9 cellular contexts compared by ENCODE assay signal in the genomic region with DNA sequence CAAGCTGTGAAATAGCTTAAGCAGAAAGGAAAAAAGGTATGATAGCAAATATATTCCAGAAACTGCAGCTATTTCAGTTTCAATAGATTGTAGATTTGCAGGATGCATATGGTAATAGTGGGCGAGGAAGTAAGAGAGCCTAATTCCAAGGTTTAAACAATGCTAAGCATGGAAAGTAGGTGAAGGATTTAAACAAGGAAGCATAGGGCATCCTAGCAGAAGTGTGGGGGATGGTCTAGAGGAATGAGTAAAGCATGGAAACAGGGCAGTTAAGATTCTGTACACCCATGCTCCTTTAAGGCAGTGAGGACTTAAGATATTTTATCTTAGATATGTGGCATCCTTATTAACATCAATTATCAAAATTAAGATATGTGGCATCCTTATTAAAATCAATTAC. TPM values are rescaled to one million over a fixed set of nuclear protein-coding genes. Genes with fewer than 3 reads are reported as not detected.
DNase-seq lines count a peak whose midpoint lies in the region; ATAC-seq, FAIRE-seq and TF ChIP-seq lines count a peak whose summit lies in the region.
"Had no signal": no experiment of that assay in that cellular context is flagged by ENCODE, and none has a peak within 500 bp of the region (broad histone marks: within the 10 kb centered on the region; RNA-seq: fewer than 3 reads in every experiment).

No MANE protein-coding gene starts in this region.

- CTCF ChIA-PET in H1 (lab: Charles Lee; ENCODE audit: partially characterized antibody): interaction anchor here (1.4 to 2.0 kb wide), 4 partner anchors 244 to 366 kb away, joined by 4 to 8 read pairs (median 7); no protein-coding TSS in a partner anchor

- FAIRE-seq in H1 (lab: Jason Lieb, UNC): no peak

- H3K27me3 ChIP-seq in OCI-LY1 (ENCODE audit: insufficient read depth, low read length) (no peaks in the 10 kb centered on the region), H1 (replicated peaks in 1 of 4; ENCODE audit: control insufficient read depth in 3 of 4, extremely low read depth in 1 of 4, insufficient read depth in 3 of 4, low read length in 3 of 4) (no peaks in the 10 kb centered on the region), neutrophil (no peaks in the 10 kb centered on the region)

- H4K20me1 ChIP-seq in OCI-LY1 (ENCODE audit: insufficient read depth, low read length) (0 out of 2 replicates have a peak, but pooled peaks cover 9% of the 10 kb centered on the region), H1 (replicated peaks in 1 of 2; ENCODE audit: control insufficient read depth in 1 of 2, insufficient read depth in 2 of 2, low read length in 2 of 2) (peaks cover 14 to 20% of the 10 kb centered on the region in 2 experiments)

- H3K79me2 ChIP-seq in OCI-LY1 (ENCODE audit: insufficient read depth, low read length) (peaks cover 59% of the 10 kb centered on the region), H1 (ENCODE audit: control insufficient read depth in 1 of 2, insufficient read depth in 2 of 2, low read length in 2 of 2) (peaks cover 42 to 74% of the 10 kb centered on the region in 2 experiments)

- H2BK120ac ChIP-seq in H1 (replicated peaks; ENCODE audit: low read depth, low read length): no peak overlapping the region

- no peak overlapping the region for H2AFZ ChIP-seq in OCI-LY1 (ENCODE audit: low read length)
- no peak overlapping the region for H2AFZ ChIP-seq in H1 (ENCODE audit: low read length)

- DNase-seq in GM03348 (ENCODE audit: low spot score) (peak; percentile 11), H1 (ENCODE audit: low read depth in 1 of 2, low spot score in 2 of 2) (no peak), T1000 (lab: John Stamatoyannopoulos, UW) (no peak)

- peak overlapping the region; percentile 85 for H3K4me3 ChIP-seq in OCI-LY1 (ENCODE audit: low read depth, low read length, poor library complexity, severe bottlenecking)
- H3K4me3 ChIP-seq in H1 (ENCODE audit: extremely low read depth in 1 of 4, insufficient read depth in 2 of 4, low read depth in 3 of 4, low read length in 4 of 4): peak overlapping the region; percentile 89 to 97 (median 92); a peak in 7 of 8 replicates
- peak overlapping the region; percentile 93 to 98 for H3K4me3 ChIP-seq in neutrophil (ENCODE audit: low read depth in 1 of 2, low read length in 1 of 2)
- H3K4me3 ChIP-seq: mucosa of descending colon had no signal

- no peak overlapping the region for H3K56ac ChIP-seq in H1 (replicated peaks; ENCODE audit: insufficient read length, low read depth, low read length)

- H3K9me2 ChIP-seq in OCI-LY1 (ENCODE audit: low read depth, low read length): no peaks in the 10 kb centered on the region

- peak overlapping the region; percentile 98 for H3K4me2 ChIP-seq in OCI-LY1 (ENCODE audit: low read length)
- H3K4me2 ChIP-seq in H1 (ENCODE audit: insufficient read depth in 1 of 2, low read depth in 2 of 2, low read length in 2 of 2): peak overlapping the region; percentile 95 to 96

- ATAC-seq in HG03196 (IDR thresholded peaks at IDR 0.05; ENCODE audit: unreplicated experiment) (no peak), HG03521 (IDR thresholded peaks at IDR 0.05; ENCODE audit: unreplicated experiment) (no peak), GM18520 (IDR thresholded peaks at IDR 0.05; ENCODE audit: unreplicated experiment) (no peak)
- ATAC-seq: mucosa of descending colon had no signal

- H4K5ac ChIP-seq in H1 (ENCODE audit: insufficient read length, low read depth, low read length): no peak overlapping the region

- no peak for TF ChIP-seq CTCF in OCI-LY1 (IDR thresholded peaks at IDR 0.05; ENCODE audit: low read length)
- no peak for TF ChIP-seq CTCF in H1 (IDR thresholded peaks at IDR 0.05; ENCODE audit: control extremely low read depth in 1 of 3, insufficient read depth in 1 of 3, low read depth in 1 of 3, low read length in 3 of 3)
- TF ChIP-seq CTCF in neutrophil (IDR thresholded peaks at IDR 0.05): no peak

- TF ChIP-seq POLR2A in H1 (IDR thresholded peaks at IDR 0.05; ENCODE audit: control extremely low read depth in 1 of 2, low read depth in 2 of 2, low read length in 2 of 2): no peak

- POLR2A ChIA-PET in H1 (lab: Charles Lee; ENCODE audit: partially characterized antibody): interaction anchor here (1.2 to 1.4 kb wide), 3 partner anchors 12 to 158 kb away, joined by 3 read pairs; partner anchors contain the start of gene TRMT1L

- no peak overlapping the region for H3K14ac ChIP-seq in H1 (ENCODE audit: insufficient read length)

- H3K9me3 ChIP-seq in OCI-LY1 (ENCODE audit: low read length) (no peaks in the 10 kb centered on the region), H1 (ENCODE audit: insufficient read depth in 2 of 2, low read depth in 1 of 2, low read length in 1 of 2) (no peaks in the 10 kb centered on the region), neutrophil (no peaks in the 10 kb centered on the region)
- H3K9me3 ChIP-seq: mucosa of descending colon had no signal

- no peak overlapping the region for H2BK5ac ChIP-seq in H1 (ENCODE audit: low read depth, low read length)

- H3K23me2 ChIP-seq in H1 (ENCODE audit: low read depth, low read length): peaks cover 11% of the 10 kb centered on the region

- H2BK15ac ChIP-seq in H1 (ENCODE audit: low read length): no peak overlapping the region

- H3K9ac ChIP-seq in OCI-LY1 (ENCODE audit: low read length): peak overlapping the region; percentile 88; the same call in 1 of the 2 replicates
- peak overlapping the region in 1 of 4 experiments; percentile 37; a peak in 2 of 7 replicates for H3K9ac ChIP-seq in H1 (replicated peaks in 1 of 4; ENCODE audit: extremely low read depth in 1 of 4, low read depth in 3 of 4, low read length in 3 of 4)

- 3% methylated on average over 1 of the region's 1 CpG; no CpG with 5 or more reads in 1 of the 2 experiments for WGBS in H1 (ENCODE audit: extremely low coverage in 1 of 2, insufficient coverage in 1 of 2, insufficient read length in 1 of 2, insufficient replicate concordance in 2 of 2, low coverage in 1 of 2, low lambda C conversion rate in 2 of 2, missing lambda C conversion rate in 1 of 2), 2 experiments

- H4K8ac ChIP-seq in H1 (ENCODE audit: extremely low read depth, insufficient read depth, low read length): no peak overlapping the region

- H3K36me3 ChIP-seq in OCI-LY1 (ENCODE audit: insufficient read depth, low read length) (peaks cover 29% of the 10 kb centered on the region), H1 (ENCODE audit: control insufficient read depth in 2 of 4, insufficient read depth in 4 of 4, low read length in 3 of 4) (peaks cover 0 to 19% (median 11%) of the 10 kb centered on the region in 4 experiments; a peak in 6 of 8 replicates), neutrophil (peaks cover 18% of the 10 kb centered on the region)

- TF ChIP-seq RAD21 in H1 (IDR thresholded peaks at IDR 0.05 in 1 of 2, conservative IDR thresholded peaks at IDR 0.05 in 1 of 2; ENCODE audit: low read depth in 2 of 2, low read length in 2 of 2): no peak

- H3K79me1 ChIP-seq in H1 (ENCODE audit: low read depth, low read length): no peaks in the 10 kb centered on the region

- peak overlapping the region; percentile 41 for H3K23ac ChIP-seq in H1 (ENCODE audit: insufficient read length)

- H4K91ac ChIP-seq in H1 (replicated peaks; ENCODE audit: insufficient read length, low read length): no peak overlapping the region

- no peak for TF ChIP-seq EP300 in H1 (IDR thresholded peaks at IDR 0.05; ENCODE audit: borderline replicate concordance in 1 of 2, low read depth in 2 of 2, low read length in 2 of 2)

- H3K4me1 ChIP-seq in OCI-LY1 (ENCODE audit: insufficient read depth, low read length, severe bottlenecking): peaks cover 46% of the 10 kb centered on the region
- H3K4me1 ChIP-seq in H1 (replicated peaks in 1 of 4; ENCODE audit: control insufficient read depth in 3 of 4, insufficient read depth in 4 of 4, low read length in 3 of 4): peaks cover 0 to 4% (median 3%) of the 10 kb centered on the region in 4 experiments; a peak in 5 of 7 replicates
- peaks cover 78 to 84% of the 10 kb centered on the region in 2 experiments for H3K4me1 ChIP-seq in neutrophil (ENCODE audit: control insufficient read depth in 1 of 2, insufficient read depth in 1 of 2, low read depth in 1 of 2, low read length in 1 of 2)

- H3K27ac ChIP-seq in OCI-LY1 (ENCODE audit: low read depth, low read length, poor library complexity, severe bottlenecking) (no peak overlapping the region), H1 (ENCODE audit: low read depth, low read length) (no peak overlapping the region), neutrophil (peak overlapping the region; percentile 99)

- no peak overlapping the region for H2BK12ac ChIP-seq in H1 (ENCODE audit: low read depth, low read length)

- H3K4ac ChIP-seq in H1 (replicated peaks; ENCODE audit: insufficient read length, low read depth, low read length): no peak overlapping the region

- no peak overlapping the region for H2AK5ac ChIP-seq in H1 (ENCODE audit: low read depth, low read length)

- H3K18ac ChIP-seq in H1 (ENCODE audit: extremely low read depth, low read length): no peak overlapping the region

- no peaks in the 10 kb centered on the region for H3F3A ChIP-seq in OCI-LY1 (ENCODE audit: insufficient read depth, low read length)

- no peak overlapping the region for H2BK20ac ChIP-seq in H1 (ENCODE audit: low read length)

TF ChIP-seq in H1, 55 proteins besides CTCF, POLR2A, EP300 and RAD21 (continues in another document):
- TF ChIP-seq CBX5 (IDR thresholded peaks at IDR 0.05; ENCODE audit: low read depth, low read length): no peak
- TF ChIP-seq, protein P1, sequence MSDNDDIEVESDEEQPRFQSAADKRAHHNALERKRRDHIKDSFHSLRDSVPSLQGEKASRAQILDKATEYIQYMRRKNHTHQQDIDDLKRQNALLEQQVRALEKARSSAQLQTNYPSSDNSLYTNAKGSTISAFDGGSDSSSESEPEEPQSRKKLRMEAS (IDR thresholded peaks at IDR 0.05): no peak
- TF ChIP-seq HDAC2 (IDR thresholded peaks at IDR 0.05; ENCODE audit: borderline replicate concordance in 1 of 2, low read depth in 2 of 2, low read length in 2 of 2): no peak
- no peak for TF ChIP-seq SIN3A (conservative IDR thresholded peaks at IDR 0.05 in 1 of 2, IDR thresholded peaks at IDR 0.05 in 1 of 2; ENCODE audit: low read depth in 1 of 2, low read length in 2 of 2)
- TF ChIP-seq SRF (IDR thresholded peaks at IDR 0.05; ENCODE audit: low read depth, low read length): no peak

RNA-seq across cellular contexts. Expression of gene IVNS1ABP, which starts 2.6 kb away (rescaled TPM):
- 175 and 189 TPM in 2 replicates for total RNA-seq in H1 (2021; fragmentation: NEBNext Ultra II Directional; extraction: Animal tissue kit (Norgen Biotek cat#: 25700))
- polyA plus RNA-seq in H1 (2011; rRNA removed): 39.5 and 65.9 TPM in 2 replicates
- 98.8 TPM for polyA plus RNA-seq in H1 (2011; cell fraction: cytosol; rRNA removed)
- polyA plus RNA-seq in H1 (2011; cell fraction: nucleus; rRNA removed): 76.7 TPM
- polyA plus RNA-seq in H1 (2012, experiment 1 of 2): 104 to 169 TPM (median 115 TPM) in 4 replicates
- polyA plus RNA-seq in H1 (2012, experiment 2 of 2): 9.5 TPM
- 97.1 TPM for polyA plus RNA-seq in H1 (2013, experiment 1 of 2)
- 94.0 TPM for polyA plus RNA-seq in H1 (2013, experiment 2 of 2)
- 137 and 260 TPM in 2 replicates for polyA minus RNA-seq in H1 (2011; rRNA and poly(A)+ RNA removed)
- 63.5 TPM for polyA minus RNA-seq in H1 (2011; cell fraction: cytosol; rRNA and poly(A)+ RNA removed)
- 394 TPM for polyA minus RNA-seq in H1 (2011; cell fraction: nucleus; rRNA and poly(A)+ RNA removed)
